Comparison of ENCODE assay signal across 15 cellular contexts in the genomic region with DNA sequence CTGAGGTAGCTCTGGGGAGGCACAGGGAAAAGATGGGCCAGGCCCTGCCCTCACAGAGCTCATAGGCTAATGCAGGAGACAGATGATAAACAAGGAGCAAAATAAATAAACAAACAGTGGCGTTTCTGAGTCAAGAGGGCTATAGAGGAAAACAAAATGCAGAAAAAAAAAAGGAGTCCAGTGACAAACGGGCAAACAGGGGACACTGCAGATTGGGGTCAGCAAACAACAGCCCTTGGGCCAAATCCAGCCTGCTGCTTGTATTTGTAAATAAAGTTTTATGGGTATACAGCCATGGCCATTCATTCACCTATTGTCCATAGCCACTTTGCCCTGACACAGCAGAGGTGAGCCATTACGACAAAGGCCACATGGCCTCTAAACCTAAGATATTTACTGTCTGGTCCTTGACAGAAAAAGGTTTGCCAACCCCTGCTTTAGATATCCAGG. TPM values are rescaled to one million over a fixed set of nuclear protein-coding genes. Genes with fewer than 3 reads are reported as not detected.
A peak's percentile ranks its signal among the peaks of the same experiment; 100 is the strongest.
DNase-seq lines count a peak whose midpoint lies in the region; ATAC-seq and TF ChIP-seq lines count a peak whose summit lies in the region.
"Had no signal": no experiment of that assay in that cellular context is flagged by ENCODE, and none has a peak within 500 bp of the region (broad histone marks: within the 10 kb centered on the region; RNA-seq: fewer than 3 reads in every experiment).

No MANE protein-coding gene starts in this region.

- H3K27me3 Mint-ChIP-seq in central memory CD8-positive, alpha-beta T cell = peaks cover 36% of the 10 kb centered on the region
- peaks cover 9% of the 10 kb centered on the region for H3K27me3 Mint-ChIP-seq in nephron (ENCODE audit: low read depth)
- H3K27me3 Mint-ChIP-seq in natural killer cell treated with Interleukin-12 subunit alpha and Interleukin-12 subunit beta and Interleukin-15 and Interleukin-18, amount 100 ng/mL, for 72 hours = peaks cover 0 to 13% of the 10 kb centered on the region in 2 donors

- H3K36me3 ChIP-seq in heart left ventricle = no peaks in the 10 kb centered on the region
- H3K36me3 ChIP-seq in vagina = no peaks in the 10 kb centered on the region
- H3K36me3 ChIP-seq: SJCRH30 had no signal

- no peaks in the 10 kb centered on the region for H3K4me1 Mint-ChIP-seq in central memory CD8-positive, alpha-beta T cell
- peaks cover 27% of the 10 kb centered on the region for H3K4me1 Mint-ChIP-seq in nephron
- no peaks in the 10 kb centered on the region for H3K4me1 Mint-ChIP-seq in natural killer cell treated with Interleukin-12 subunit alpha and Interleukin-12 subunit beta and Interleukin-15 and Interleukin-18, amount 100 ng/mL, for 72 hours (ENCODE audit: low read depth in 2 of 2)
- H3K4me1 Mint-ChIP-seq: activated B cell treated with CpG ODN at 0.5 μM for 24 hours had no signal

- H3K27ac ChIP-seq in heart left ventricle (peak overlapping the region; percentile 16 to 87 (median 74)), vagina (peak overlapping the region; percentile 23)
- H3K27ac ChIP-seq: SJCRH30 had no signal

- no peaks in the 10 kb centered on the region for H3K9me3 ChIP-seq in heart left ventricle
- H3K9me3 ChIP-seq in vagina = no peaks in the 10 kb centered on the region
- H3K9me3 ChIP-seq: SJCRH30 had no signal

- intact Hi-C loops in heart left ventricle (cut with DNase I) (no loop called here), left ventricle myocardium superior (cut with micrococcal nuclease) (no loop called here), vagina (cut with DNase I) (no loop called here)

- WGBS in heart left ventricle, 4 donors = 71 to 77% (median 75%) methylated on average over 3 of the region's 3 CpGs

- TF ChIP-seq POLR2A in heart left ventricle (IDR thresholded peaks at IDR 0.05) (no peak), vagina (IDR thresholded peaks at IDR 0.05) (no peak)

- no peak for ATAC-seq in heart left ventricle
- no peak for ATAC-seq in left ventricle myocardium superior
- ATAC-seq in central memory CD8-positive, alpha-beta T cell (replicated peaks; ENCODE audit: extremely low read depth, poor library complexity, severe bottlenecking) = no peak
- no peak for ATAC-seq in HG03565 (IDR thresholded peaks at IDR 0.05; ENCODE audit: unreplicated experiment)
- no peak for ATAC-seq in natural killer cell treated with Interleukin-12 subunit alpha and Interleukin-12 subunit beta and Interleukin-15 and Interleukin-18, amount 100 ng/mL, for 72 hours
- ATAC-seq: activated naive CD8-positive, alpha-beta T cell treated with anti-CD3 and anti-CD28 coated beads, Interleukin-2, amount 50 U/mL, for 24 hours had no signal

- H3K9me3 Mint-ChIP-seq in central memory CD8-positive, alpha-beta T cell = no peaks in the 10 kb centered on the region
- H3K9me3 Mint-ChIP-seq in nephron = no peaks in the 10 kb centered on the region
- H3K9me3 Mint-ChIP-seq in natural killer cell treated with Interleukin-12 subunit alpha and Interleukin-12 subunit beta and Interleukin-15 and Interleukin-18, amount 100 ng/mL, for 72 hours = no peaks in the 10 kb centered on the region
- H3K9me3 Mint-ChIP-seq: activated B cell treated with CpG ODN at 0.5 μM for 24 hours; activated naive CD8-positive, alpha-beta T cell treated with anti-CD3 and anti-CD28 coated beads, Interleukin-2, amount 50 U/mL, for 24 hours had no signal

- TF ChIP-seq CTCF in heart left ventricle (IDR thresholded peaks at IDR 0.05) (no peak), nephron (IDR thresholded peaks at IDR 0.05; ENCODE audit: unreplicated experiment in 3 of 3) (no peak), vagina (IDR thresholded peaks at IDR 0.05) (no peak)

- H3K27ac Mint-ChIP-seq in central memory CD8-positive, alpha-beta T cell (ENCODE audit: low read depth) = peak overlapping the region; percentile 33
- H3K27ac Mint-ChIP-seq in nephron = peak overlapping the region; percentile 40 to 82 (median 63)
- H3K27ac Mint-ChIP-seq in natural killer cell treated with Interleukin-12 subunit alpha and Interleukin-12 subunit beta and Interleukin-15 and Interleukin-18, amount 100 ng/mL, for 72 hours = peak overlapping the region in 1 of 2 donors; percentile 8
- H3K27ac Mint-ChIP-seq: activated B cell treated with CpG ODN at 0.5 μM for 24 hours; activated naive CD8-positive, alpha-beta T cell treated with anti-CD3 and anti-CD28 coated beads, Interleukin-2, amount 50 U/mL, for 24 hours had no signal

- no peaks in the 10 kb centered on the region for H3K27me3 ChIP-seq in heart left ventricle
- no peaks in the 10 kb centered on the region for H3K27me3 ChIP-seq in vagina

- H3K36me3 Mint-ChIP-seq in central memory CD8-positive, alpha-beta T cell (ENCODE audit: insufficient read depth) = no peaks in the 10 kb centered on the region
- no peaks in the 10 kb centered on the region for H3K36me3 Mint-ChIP-seq in nephron (ENCODE audit: low read depth)
- no peaks in the 10 kb centered on the region for H3K36me3 Mint-ChIP-seq in natural killer cell treated with Interleukin-12 subunit alpha and Interleukin-12 subunit beta and Interleukin-15 and Interleukin-18, amount 100 ng/mL, for 72 hours

- peaks cover 0 to 35% (median 13%) of the 10 kb centered on the region in 12 donors for H3K4me1 ChIP-seq in heart left ventricle
- H3K4me1 ChIP-seq in vagina = peaks cover 17% of the 10 kb centered on the region

- H3K4me3 Mint-ChIP-seq in central memory CD8-positive, alpha-beta T cell = no peak overlapping the region
- no peak overlapping the region for H3K4me3 Mint-ChIP-seq in nephron
- no peak overlapping the region for H3K4me3 Mint-ChIP-seq in natural killer cell treated with Interleukin-12 subunit alpha and Interleukin-12 subunit beta and Interleukin-15 and Interleukin-18, amount 100 ng/mL, for 72 hours
- H3K4me3 Mint-ChIP-seq: activated B cell treated with CpG ODN at 0.5 μM for 24 hours; activated naive CD8-positive, alpha-beta T cell treated with anti-CD3 and anti-CD28 coated beads, Interleukin-2, amount 50 U/mL, for 24 hours had no signal

- H3K4me3 ChIP-seq in heart left ventricle (no peak overlapping the region), vagina (no peak overlapping the region)
- H3K4me3 ChIP-seq: SJCRH30 had no signal

- DNase-seq in heart left ventricle (no peak), left ventricle myocardium superior (no peak), vagina (ENCODE audit: extremely low spot score in 2 of 2) (no peak)
- no peak for DNase-seq in central memory CD8-positive, alpha-beta T cell (ENCODE audit: low spot score in 2 of 2)
- DNase-seq in natural killer cell treated with Interleukin-12 subunit alpha and Interleukin-12 subunit beta and Interleukin-15 and Interleukin-18, amount 100 ng/mL, for 72 hours (ENCODE audit: low spot score) = no peak
- no peak for DNase-seq in activated T-cell treated with anti-CD3 and anti-CD28 coated beads, Interleukin-2, amount 50 U/mL, for 48 hours
- DNase-seq: activated B cell treated with CpG ODN at 0.5 μM for 24 hours; activated naive CD8-positive, alpha-beta T cell treated with anti-CD3 and anti-CD28 coated beads, Interleukin-2, amount 50 U/mL, for 24 hours; COR-L47; cortex of kidney; NCI-H1105 treated with DMSO at 0.1 percent for 48 hours; NCI-H524 had no signal

RNA-seq across cellular contexts. Expression of a gene that starts 19.1 kb away (rescaled TPM):
- total RNA-seq in heart left ventricle = 100 to 1,000 TPM; 147 to 418 (median 258) TPM
- 100 to 1,000 TPM; 210 to 314 TPM for polyA plus RNA-seq in heart left ventricle
- total RNA-seq in left ventricle myocardium superior = 261 TPM
- 113 TPM for total RNA-seq in vagina
- 1 to 10 TPM; 3.8 to 4.7 TPM for total RNA-seq in natural killer cell treated with Interleukin-12 subunit alpha and Interleukin-12 subunit beta and Interleukin-15 and Interleukin-18, amount 100 ng/mL, for 72 hours

RNA-seq across cellular contexts. Expression of a gene that starts 25.3 kb away (rescaled TPM):
- total RNA-seq in heart left ventricle = 1 to 10 TPM in 7 of 9 donors, under 1 TPM in 2; 0.63 to 7.6 (median 2.8) TPM
- polyA plus RNA-seq in heart left ventricle = 1 to 10 TPM; 2.9 to 5.1 TPM
- total RNA-seq in left ventricle myocardium superior = 2.9 TPM
- 16.0 TPM for total RNA-seq in vagina
- total RNA-seq in natural killer cell treated with Interleukin-12 subunit alpha and Interleukin-12 subunit beta and Interleukin-15 and Interleukin-18, amount 100 ng/mL, for 72 hours = not detected
- total RNA-seq: activated B cell treated with CpG ODN at 0.5 μM for 24 hours, SJCRH30 had no signal

RNA-seq across cellular contexts. Expression of a gene that starts 47.0 kb away (rescaled TPM):
- total RNA-seq in heart left ventricle (100 to 1,000 TPM; 110 to 175 (median 128) TPM), left ventricle myocardium superior (135 TPM), vagina (84.5 TPM)
- 100 to 1,000 TPM in 1 of 2 donors, 10 to 100 TPM in 1; 88.9 to 211 TPM for polyA plus RNA-seq in heart left ventricle
- 100 to 1,000 TPM; 176 to 227 TPM for total RNA-seq in natural killer cell treated with Interleukin-12 subunit alpha and Interleukin-12 subunit beta and Interleukin-15 and Interleukin-18, amount 100 ng/mL, for 72 hours

Comparison
In these comparisons a context has a peak if more than half of its experiments do, and no peak if none do; other contexts are left out.
1. RNA of a gene that starts 19.1 kb away (total RNA-seq): 261 TPM in left ventricle myocardium superior (single experiment), 147 to 418 TPM in heart left ventricle and 113 TPM in vagina (single experiment); 3.8 to 4.7 TPM in natural killer cell treated with Interleukin-12 subunit alpha and Interleukin-12 subunit beta and Interleukin-15 and Interleukin-18, amount 100 ng/mL, for 72 hours; every median in the first group is over 10 times any median in the second.